In the genomic region with DNA sequence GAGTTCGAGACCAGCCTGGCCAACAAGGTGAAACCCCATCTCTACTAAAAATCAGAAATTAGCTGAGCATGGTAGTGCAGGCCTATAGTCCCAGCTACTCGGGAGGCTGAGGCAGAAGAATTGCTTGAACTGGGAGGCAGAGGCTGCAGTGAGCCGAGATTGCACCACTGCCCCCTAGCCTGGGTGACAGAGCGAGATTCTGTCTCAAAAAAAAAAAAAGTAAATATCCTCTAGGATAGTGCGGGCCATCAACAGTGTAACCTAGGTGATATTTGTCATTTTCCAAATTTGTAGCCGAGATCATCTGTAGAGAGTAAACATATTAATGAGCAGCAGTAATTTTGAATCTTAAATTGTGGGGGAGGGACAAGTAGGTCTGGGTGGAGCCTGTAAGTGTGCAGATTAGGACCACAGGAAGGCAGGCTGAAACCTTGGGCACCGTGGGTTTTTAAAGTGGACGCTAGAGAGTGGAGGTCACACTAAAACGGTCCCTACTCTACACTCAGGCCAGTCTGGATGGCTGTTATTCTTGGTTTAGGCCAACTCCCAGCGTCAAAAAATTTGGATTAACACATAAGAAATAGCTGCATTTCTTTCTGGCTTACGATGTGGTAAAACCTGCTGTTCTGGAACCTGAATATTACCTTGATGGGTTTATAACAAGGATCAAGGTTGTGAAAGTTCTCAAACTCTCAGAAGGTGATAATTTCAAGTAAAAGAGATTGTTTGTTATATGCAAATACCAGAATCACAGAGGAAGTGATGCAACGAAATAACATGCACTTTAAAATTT, we compare ENCODE assay signal across 1 cellular context.
TF ChIP-seq lines count a peak whose summit lies in the region.

No MANE protein-coding gene starts in this region.

TF ChIP-seq in endothelial cell of umbilical vein, 7 proteins besides CTCF, POLR2A, EP300 and RAD21 (continued from another document):
- TF ChIP-seq POLR2AphosphoS5 (IDR thresholded peaks at IDR 0.05; ENCODE audit: insufficient read depth, low read depth, low read length) = no peak
- TF ChIP-seq FOS (IDR thresholded peaks at IDR 0.05; ENCODE audit: borderline replicate concordance, insufficient read depth, low read length) = no peak
- TF ChIP-seq EZH2 (IDR thresholded peaks at IDR 0.05; ENCODE audit: borderline replicate concordance, low read depth, low read length, severe bottlenecking) = no peak
- no peak for TF ChIP-seq MYC (IDR thresholded peaks at IDR 0.05; ENCODE audit: low read depth, low read length)
- no peak for TF ChIP-seq JUN (IDR thresholded peaks at IDR 0.05; ENCODE audit: borderline replicate concordance, insufficient read depth, insufficient read length, low read depth)
- TF ChIP-seq, protein P1, sequence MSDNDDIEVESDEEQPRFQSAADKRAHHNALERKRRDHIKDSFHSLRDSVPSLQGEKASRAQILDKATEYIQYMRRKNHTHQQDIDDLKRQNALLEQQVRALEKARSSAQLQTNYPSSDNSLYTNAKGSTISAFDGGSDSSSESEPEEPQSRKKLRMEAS (IDR thresholded peaks at IDR 0.05; ENCODE audit: insufficient read depth, insufficient read length) = no peak
